33 cellular contexts compared by ENCODE assay signal in the genomic region with DNA sequence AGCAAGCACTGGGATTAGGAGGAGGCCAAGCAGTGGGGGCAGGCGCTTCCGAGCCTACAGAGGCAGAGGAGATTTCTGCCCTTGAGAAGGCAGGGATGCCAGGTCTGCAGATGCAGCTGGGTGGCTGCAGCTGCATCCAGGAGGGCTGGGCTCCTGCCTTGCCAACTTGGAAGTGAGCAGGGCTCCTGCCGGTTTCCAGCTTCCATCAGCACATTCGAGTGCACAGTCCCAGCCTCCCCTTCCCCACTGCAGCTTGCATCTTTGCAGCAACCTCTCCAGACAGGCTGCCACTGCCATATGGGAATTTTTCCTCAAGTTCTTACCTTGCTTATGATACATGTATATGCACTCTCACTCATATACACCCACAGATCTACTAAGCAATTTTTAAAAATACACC.
"Had no signal": no experiment of that assay in that cellular context is flagged by ENCODE, and none has a peak within 500 bp of the region (broad histone marks: within the 10 kb centered on the region; RNA-seq: fewer than 3 reads in every experiment).

No MANE protein-coding gene starts in this region.

- DNase-seq: activated B cell treated with CpG ODN at 0.5 μM for 24 hours; activated CD4-positive, alpha-beta memory T cell treated with anti-CD3 and anti-CD28 coated beads, Interleukin-2, amount 10 ng/mL, durations not matched to agents 7 days and 5 days; activated CD4-positive, alpha-beta T cell treated with anti-CD3 and anti-CD28 coated beads for 48 hours; activated CD4-positive, alpha-beta T cell treated with anti-CD3 and anti-CD28 coated beads, Interleukin-2, amount 10 ng/mL, durations not matched to agents 7 days and 5 days; activated CD4-positive, alpha-beta T cell treated with anti-CD3 and anti-CD28 coated beads, Interleukin-2, amount 50 U/mL, for 48 hours; activated CD4-positive, CD25-positive, alpha-beta regulatory T cell treated with anti-CD3 and anti-CD28 coated beads, Interleukin-2, amount 50 U/mL, for 72 hours; activated CD8-positive, alpha-beta memory T cell treated with anti-CD3 and anti-CD28 coated beads, Interleukin-2, amount 50 U/mL, for 4 hours; activated effector memory CD4-positive, alpha-beta T cell treated with anti-CD3 and anti-CD28 coated beads, Interleukin-2, amount 50 U/mL, for 16 hours; activated gamma-delta T cell treated with Interleukin-2 at 50 U/mL for 16 hours; activated naive CD4-positive, alpha-beta T cell; activated naive CD4-positive, alpha-beta T cell treated with anti-CD3 and anti-CD28 coated beads for 36 hours; activated naive CD4-positive, alpha-beta T cell treated with anti-CD3 and anti-CD28 coated beads, Interleukin-2, amount 50 U/mL, for 16 hours; activated naive CD8-positive, alpha-beta T cell treated with anti-CD3 and anti-CD28 coated beads for 36 hours; activated T-cell treated with anti-CD3 and anti-CD28 coated beads for 4 hours; activated T-cell treated with anti-CD3 and anti-CD28 coated beads, Interleukin-2, amount 50 U/mL, for 1 hour; activated T-cell treated with anti-CD3 and anti-CD28 coated beads, Interleukin-2, amount 50 U/mL, for 4 hours; activated T-cell treated with anti-CD3 and anti-CD28 coated beads, Interleukin-2, amount 50 U/mL, for 72 hours; adrenal gland; amniotic stem cell; central memory CD4-positive, alpha-beta T cell; SW 1271; T-helper 1 cell; T-helper 2 cell; T-helper 9 cell had no signal

- H3K36me3 ChIP-seq: adrenal gland, ascending aorta, cardiac muscle cell had no signal

- H3K27ac Mint-ChIP-seq: activated B cell treated with CpG ODN at 0.5 μM for 24 hours; activated CD4-positive, alpha-beta memory T cell treated with anti-CD3 and anti-CD28 coated beads, Interleukin-2, amount 10 ng/mL, durations not matched to agents 7 days and 5 days; activated CD4-positive, alpha-beta T cell treated with anti-CD3 and anti-CD28 coated beads, Interleukin-2, amount 10 ng/mL, durations not matched to agents 7 days and 5 days; activated naive CD4-positive, alpha-beta T cell treated with anti-CD3 and anti-CD28 coated beads for 36 hours; activated naive CD4-positive, alpha-beta T cell treated with anti-CD3 and anti-CD28 coated beads, Interleukin-2, amount 50 U/mL, for 72 hours; activated naive CD8-positive, alpha-beta T cell treated with anti-CD3 and anti-CD28 coated beads for 36 hours; activated T-cell treated with anti-CD3 and anti-CD28 coated beads, Interleukin-2, amount 50 U/mL, for 72 hours; activated T-helper 1 cell treated with anti-CD3 and anti-CD28 coated beads, Interleukin-12 subunit alpha, Interleukin-12 subunit beta, Interleukin-2, Interleukin-4 antibody, amounts not matched to agents 30 ng/mL and 10 ng/mL and 1 ng/mL, durations not matched to agents 14 hours and 24 hours and 36 hours; activated T-helper 17 cell treated with anti-CD3 and anti-CD28 coated beads, Interleukin-2, amount 50 U/mL, for 72 hours; brain; T-helper 1 cell treated with Interleukin-12 subunit alpha and Interleukin-12 subunit beta and Interleukin-4 antibody, amounts not matched to agents 30 μg/mL and 1 μg/mL, for 36 hours; T-helper 2 cell treated with Interferon-gamma antibody and Interleukin-4, amounts not matched to agents 5 μg/mL and 100 μg/mL, for 36 hours had no signal

- H3K4me3 ChIP-seq: adrenal gland, ascending aorta, cardiac muscle cell had no signal

- H3K4me1 ChIP-seq: adrenal gland, ascending aorta had no signal

- H3K4me3 Mint-ChIP-seq: activated B cell treated with CpG ODN at 0.5 μM for 24 hours; activated CD4-positive, alpha-beta memory T cell treated with anti-CD3 and anti-CD28 coated beads, Interleukin-2, amount 10 ng/mL, durations not matched to agents 7 days and 5 days; activated CD4-positive, alpha-beta T cell treated with anti-CD3 and anti-CD28 coated beads, Interleukin-2, amount 10 ng/mL, durations not matched to agents 7 days and 5 days; activated naive CD4-positive, alpha-beta T cell treated with anti-CD3 and anti-CD28 coated beads for 36 hours; activated naive CD8-positive, alpha-beta T cell treated with anti-CD3 and anti-CD28 coated beads for 36 hours; activated T-cell treated with anti-CD3 and anti-CD28 coated beads, Interleukin-2, amount 50 U/mL, for 4 hours; activated T-cell treated with anti-CD3 and anti-CD28 coated beads, Interleukin-2, amount 50 U/mL, for 72 hours; activated T-helper 1 cell treated with anti-CD3 and anti-CD28 coated beads, Interleukin-12 subunit alpha, Interleukin-12 subunit beta, Interleukin-2, Interleukin-4 antibody, amounts not matched to agents 30 ng/mL and 10 ng/mL and 1 ng/mL, durations not matched to agents 14 hours and 24 hours and 36 hours; activated T-helper 17 cell treated with anti-CD3 and anti-CD28 coated beads, Interleukin-2, amount 50 U/mL, for 72 hours; brain; T-helper 1 cell treated with Interleukin-12 subunit alpha and Interleukin-12 subunit beta and Interleukin-4 antibody, amounts not matched to agents 30 μg/mL and 1 μg/mL, for 36 hours; T-helper 2 cell treated with Interferon-gamma antibody and Interleukin-4, amounts not matched to agents 5 μg/mL and 100 μg/mL, for 36 hours had no signal

- H3K9me3 Mint-ChIP-seq: activated T-cell treated with anti-CD3 and anti-CD28 coated beads, Interleukin-2, amount 50 U/mL, for 4 hours; activated T-helper 17 cell treated with anti-CD3 and anti-CD28 coated beads, Interleukin-2, amount 50 U/mL, for 72 hours; T-helper 1 cell treated with Interleukin-12 subunit alpha and Interleukin-12 subunit beta and Interleukin-4 antibody, amounts not matched to agents 30 μg/mL and 1 μg/mL, for 36 hours; T-helper 2 cell treated with Interferon-gamma antibody and Interleukin-4, amounts not matched to agents 5 μg/mL and 100 μg/mL, for 36 hours had no signal

- H3K27me3 ChIP-seq: adrenal gland, ascending aorta, cardiac muscle cell had no signal

- ATAC-seq: activated naive CD4-positive, alpha-beta T cell treated with anti-CD3 and anti-CD28 coated beads, Interleukin-2, amount 50 U/mL, for 72 hours; activated T-cell treated with anti-CD3 and anti-CD28 coated beads, Interleukin-2, amount 50 U/mL, for 4 hours; activated T-cell treated with anti-CD3 and anti-CD28 coated beads, Interleukin-2, amount 50 U/mL, for 72 hours; activated T-helper 17 cell treated with anti-CD3 and anti-CD28 coated beads, Interleukin-2, amount 50 U/mL, for 72 hours had no signal

- H3K9me3 ChIP-seq: adrenal gland, ascending aorta had no signal

- H3K4me1 Mint-ChIP-seq: activated B cell treated with CpG ODN at 0.5 μM for 24 hours; activated CD4-positive, alpha-beta memory T cell treated with anti-CD3 and anti-CD28 coated beads, Interleukin-2, amount 10 ng/mL, durations not matched to agents 7 days and 5 days; activated CD4-positive, alpha-beta T cell treated with anti-CD3 and anti-CD28 coated beads, Interleukin-2, amount 10 ng/mL, durations not matched to agents 7 days and 5 days; activated naive CD8-positive, alpha-beta T cell treated with anti-CD3 and anti-CD28 coated beads for 36 hours; activated T-helper 17 cell treated with anti-CD3 and anti-CD28 coated beads, Interleukin-2, amount 50 U/mL, for 72 hours; brain had no signal

- H3K27me3 Mint-ChIP-seq: activated B cell treated with CpG ODN at 0.5 μM for 24 hours; activated CD4-positive, alpha-beta memory T cell treated with anti-CD3 and anti-CD28 coated beads, Interleukin-2, amount 10 ng/mL, durations not matched to agents 7 days and 5 days; activated CD4-positive, alpha-beta T cell treated with anti-CD3 and anti-CD28 coated beads, Interleukin-2, amount 10 ng/mL, durations not matched to agents 7 days and 5 days; brain had no signal

- H3K27ac ChIP-seq: adrenal gland, ascending aorta, cardiac muscle cell, VCaP had no signal

- H3K36me3 Mint-ChIP-seq: activated naive CD4-positive, alpha-beta T cell treated with anti-CD3 and anti-CD28 coated beads, Interleukin-2, amount 50 U/mL, for 72 hours; activated naive CD8-positive, alpha-beta T cell treated with anti-CD3 and anti-CD28 coated beads for 36 hours; brain had no signal
